Comparison of ENCODE assay signal across 13 cellular contexts in the genomic region with DNA sequence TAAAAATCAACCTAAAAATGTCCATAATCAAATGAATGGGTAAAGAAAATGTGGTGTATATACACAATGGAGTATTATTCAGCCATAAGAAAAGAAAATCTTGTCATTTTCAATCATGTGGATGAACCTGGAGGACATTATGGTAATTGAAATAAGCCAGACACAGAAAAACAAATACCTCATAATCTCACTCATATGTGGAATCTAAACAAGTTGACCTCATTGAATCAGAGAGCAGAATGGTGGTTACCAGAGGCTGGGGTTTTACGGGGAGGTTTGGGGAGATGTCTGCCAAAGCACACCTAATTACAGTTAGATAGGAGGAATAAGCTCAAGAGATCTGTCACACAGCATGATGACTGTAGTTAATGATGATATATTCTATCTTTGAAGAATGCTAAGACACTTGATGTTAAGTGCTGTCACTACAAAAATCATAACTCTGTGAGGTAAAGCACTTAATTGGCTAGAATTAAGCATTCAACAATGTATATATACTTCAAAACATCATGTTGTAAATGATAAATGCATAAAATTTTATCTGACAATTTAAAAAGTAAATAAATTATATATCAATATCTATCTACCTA.
"Had no signal": no experiment of that assay in that cellular context is flagged by ENCODE, and none has a peak within 500 bp of the region (broad histone marks: within the 10 kb centered on the region; RNA-seq: fewer than 3 reads in every experiment).

No MANE protein-coding gene starts in this region.

- H3K27ac ChIP-seq: epithelial cell of prostate, gastrocnemius medialis, heart right ventricle, neutrophil, tibial artery had no signal

- H3K4me1 ChIP-seq: gastrocnemius medialis, tibial artery had no signal

- H3K27me3 Mint-ChIP-seq: activated CD4-positive, alpha-beta T cell treated with anti-CD3 and anti-CD28 coated beads, Interleukin-2, amount 10 ng/mL, durations not matched to agents 7 days and 5 days; naive thymus-derived CD8-positive, alpha-beta T cell had no signal

- H3K27me3 ChIP-seq: gastrocnemius medialis, neutrophil had no signal

- H3K4me3 ChIP-seq: gastrocnemius medialis, heart right ventricle, lung, tibial artery had no signal

- H3K36me3 Mint-ChIP-seq: naive thymus-derived CD8-positive, alpha-beta T cell; stimulated activated effector memory CD8-positive, alpha-beta T cell treated with anti-CD3 and anti-CD28 coated beads, Interleukin-12 subunit alpha, Interleukin-12 subunit beta, amount 100 ng/mL, for 72 hours had no signal

- ATAC-seq: gastrocnemius medialis; heart right ventricle; left colon; naive thymus-derived CD8-positive, alpha-beta T cell; stimulated activated effector memory CD8-positive, alpha-beta T cell treated with anti-CD3 and anti-CD28 coated beads, Interleukin-12 subunit alpha, Interleukin-12 subunit beta, amount 100 ng/mL, for 72 hours had no signal

- H3K9me3 ChIP-seq: gastrocnemius medialis, heart right ventricle, neutrophil, tibial artery had no signal

- H3K27ac Mint-ChIP-seq: activated CD4-positive, alpha-beta T cell treated with anti-CD3 and anti-CD28 coated beads, Interleukin-2, amount 10 ng/mL, durations not matched to agents 7 days and 5 days; activated naive CD4-positive, alpha-beta T cell treated with anti-CD3 and anti-CD28 coated beads for 36 hours; activated T-helper 2 cell treated with anti-CD3 and anti-CD28 coated beads, Interferon-gamma antibody, Interleukin-2, Interleukin-4, amounts not matched to agents 10 μg/mL and 5 μg/mL and 100 μg/mL, durations not matched to agents 14 hours and 24 hours and 36 hours; stimulated activated effector memory CD8-positive, alpha-beta T cell treated with anti-CD3 and anti-CD28 coated beads, Interleukin-12 subunit alpha, Interleukin-12 subunit beta, amount 100 ng/mL, for 72 hours had no signal

- DNase-seq: activated CD4-positive, alpha-beta T cell treated with anti-CD3 and anti-CD28 coated beads, Interleukin-2, amount 10 ng/mL, durations not matched to agents 7 days and 5 days; activated CD4-positive, CD25-positive, alpha-beta regulatory T cell; activated naive CD4-positive, alpha-beta T cell treated with anti-CD3 and anti-CD28 coated beads for 36 hours; gastrocnemius medialis; heart right ventricle; left colon; naive thymus-derived CD8-positive, alpha-beta T cell; tibial artery had no signal

- H3K9me3 Mint-ChIP-seq: activated CD4-positive, alpha-beta T cell treated with anti-CD3 and anti-CD28 coated beads, Interleukin-2, amount 10 ng/mL, durations not matched to agents 7 days and 5 days; activated naive CD4-positive, alpha-beta T cell treated with anti-CD3 and anti-CD28 coated beads for 36 hours; activated T-helper 2 cell treated with anti-CD3 and anti-CD28 coated beads, Interferon-gamma antibody, Interleukin-2, Interleukin-4, amounts not matched to agents 10 μg/mL and 5 μg/mL and 100 μg/mL, durations not matched to agents 14 hours and 24 hours and 36 hours; naive thymus-derived CD8-positive, alpha-beta T cell; stimulated activated effector memory CD8-positive, alpha-beta T cell treated with anti-CD3 and anti-CD28 coated beads, Interleukin-12 subunit alpha, Interleukin-12 subunit beta, amount 100 ng/mL, for 72 hours had no signal

- H3K36me3 ChIP-seq: gastrocnemius medialis, heart right ventricle, neutrophil, tibial artery had no signal

- H3K4me3 Mint-ChIP-seq: activated CD4-positive, alpha-beta T cell treated with anti-CD3 and anti-CD28 coated beads, Interleukin-2, amount 10 ng/mL, durations not matched to agents 7 days and 5 days; activated naive CD4-positive, alpha-beta T cell treated with anti-CD3 and anti-CD28 coated beads for 36 hours; naive thymus-derived CD8-positive, alpha-beta T cell; stimulated activated effector memory CD8-positive, alpha-beta T cell treated with anti-CD3 and anti-CD28 coated beads, Interleukin-12 subunit alpha, Interleukin-12 subunit beta, amount 100 ng/mL, for 72 hours had no signal
